Comparison of ENCODE assay signal across 36 cellular contexts in genomic region chr10:3728563-3728962, GRCh38.
"Had no signal": no experiment of that assay in that cellular context is flagged by ENCODE, and none has a peak within 500 bp of the region (broad histone marks: within the 10 kb centered on the region; RNA-seq: fewer than 3 reads in every experiment).

No MANE protein-coding gene starts in this region.

- H3K27me3 ChIP-seq: adrenal gland, body of pancreas, brain microvascular endothelial cell, breast epithelium had no signal

- H3K4me3 ChIP-seq: adrenal gland, body of pancreas, breast epithelium had no signal

- H3K27ac Mint-ChIP-seq: activated B cell treated with CpG ODN at 0.5 μM for 24 hours; activated CD4-positive, alpha-beta memory T cell treated with anti-CD3 and anti-CD28 coated beads for 36 hours; activated CD4-positive, alpha-beta T cell treated with anti-CD3 and anti-CD28 coated beads, Interleukin-2, amount 10 ng/mL, durations not matched to agents 24 days and 14 days; activated CD8-positive, alpha-beta T cell treated with anti-CD3 and anti-CD28 coated beads for 36 hours; activated naive CD4-positive, alpha-beta T cell treated with anti-CD3 and anti-CD28 coated beads for 36 hours; activated naive CD4-positive, alpha-beta T cell treated with anti-CD3 and anti-CD28 coated beads, Interleukin-2, amount 50 U/mL, for 72 hours; activated naive CD8-positive, alpha-beta T cell treated with anti-CD3 and anti-CD28 coated beads for 36 hours; activated T-cell treated with anti-CD3 and anti-CD28 coated beads, Interleukin-2, amount 50 U/mL, for 72 hours; activated T-helper 1 cell treated with anti-CD3 and anti-CD28 coated beads, Interleukin-12 subunit alpha, Interleukin-12 subunit beta, Interleukin-2, Interleukin-4 antibody, amounts not matched to agents 30 ng/mL and 10 ng/mL and 1 ng/mL, durations not matched to agents 14 hours and 24 hours and 36 hours; activated T-helper 17 cell treated with anti-CD3 and anti-CD28 coated beads, Interleukin-2, amount 50 U/mL, for 72 hours; T-helper 1 cell treated with Interleukin-12 subunit alpha and Interleukin-12 subunit beta and Interleukin-4 antibody, amounts not matched to agents 30 μg/mL and 1 μg/mL, for 36 hours; T-helper 2 cell treated with Interferon-gamma antibody and Interleukin-4, amounts not matched to agents 5 μg/mL and 100 μg/mL, for 36 hours had no signal

- FAIRE-seq: astrocyte had no signal

- H3K36me3 Mint-ChIP-seq: activated CD4-positive, alpha-beta memory T cell treated with anti-CD3 and anti-CD28 coated beads for 36 hours; activated naive CD8-positive, alpha-beta T cell treated with anti-CD3 and anti-CD28 coated beads for 36 hours had no signal

- ATAC-seq: activated CD8-positive, alpha-beta T cell treated with anti-CD3 and anti-CD28 coated beads for 36 hours; activated naive CD4-positive, alpha-beta T cell treated with anti-CD3 and anti-CD28 coated beads, Interleukin-2, amount 50 U/mL, for 72 hours; activated T-cell treated with anti-CD3 and anti-CD28 coated beads, Interleukin-2, amount 50 U/mL, for 4 hours; activated T-cell treated with anti-CD3 and anti-CD28 coated beads, Interleukin-2, amount 50 U/mL, for 72 hours; activated T-helper 17 cell treated with anti-CD3 and anti-CD28 coated beads, Interleukin-2, amount 50 U/mL, for 72 hours; body of pancreas had no signal

- H3K9me3 ChIP-seq: adrenal gland, body of pancreas, breast epithelium had no signal

- H3K4me3 Mint-ChIP-seq: activated B cell treated with CpG ODN at 0.5 μM for 24 hours; activated CD4-positive, alpha-beta memory T cell treated with anti-CD3 and anti-CD28 coated beads for 36 hours; activated CD4-positive, alpha-beta T cell treated with anti-CD3 and anti-CD28 coated beads, Interleukin-2, amount 10 ng/mL, durations not matched to agents 24 days and 14 days; activated CD8-positive, alpha-beta T cell treated with anti-CD3 and anti-CD28 coated beads for 36 hours; activated naive CD4-positive, alpha-beta T cell treated with anti-CD3 and anti-CD28 coated beads for 36 hours; activated naive CD8-positive, alpha-beta T cell treated with anti-CD3 and anti-CD28 coated beads for 36 hours; activated T-cell treated with anti-CD3 and anti-CD28 coated beads, Interleukin-2, amount 50 U/mL, for 4 hours; activated T-cell treated with anti-CD3 and anti-CD28 coated beads, Interleukin-2, amount 50 U/mL, for 72 hours; activated T-helper 1 cell treated with anti-CD3 and anti-CD28 coated beads, Interleukin-12 subunit alpha, Interleukin-12 subunit beta, Interleukin-2, Interleukin-4 antibody, amounts not matched to agents 30 ng/mL and 10 ng/mL and 1 ng/mL, durations not matched to agents 14 hours and 24 hours and 36 hours; activated T-helper 17 cell treated with anti-CD3 and anti-CD28 coated beads, Interleukin-2, amount 50 U/mL, for 72 hours; T-helper 1 cell treated with Interleukin-12 subunit alpha and Interleukin-12 subunit beta and Interleukin-4 antibody, amounts not matched to agents 30 μg/mL and 1 μg/mL, for 36 hours; T-helper 2 cell treated with Interferon-gamma antibody and Interleukin-4, amounts not matched to agents 5 μg/mL and 100 μg/mL, for 36 hours had no signal

- H3K9me3 Mint-ChIP-seq: activated T-helper 17 cell treated with anti-CD3 and anti-CD28 coated beads, Interleukin-2, amount 50 U/mL, for 72 hours had no signal

- H3K36me3 ChIP-seq: adrenal gland, brain microvascular endothelial cell, breast epithelium had no signal

- H3K4me1 ChIP-seq: adrenal gland, body of pancreas, breast epithelium had no signal

- H3K4me1 Mint-ChIP-seq: activated B cell treated with CpG ODN at 0.5 μM for 24 hours; activated T-helper 17 cell treated with anti-CD3 and anti-CD28 coated beads, Interleukin-2, amount 50 U/mL, for 72 hours had no signal

- DNase-seq: activated B cell treated with CpG ODN at 0.5 μM for 24 hours; activated CD4-positive, alpha-beta memory T cell treated with anti-CD3 and anti-CD28 coated beads for 36 hours; activated CD4-positive, alpha-beta T cell treated with anti-CD3 and anti-CD28 coated beads for 4 hours; activated CD4-positive, alpha-beta T cell treated with anti-CD3 and anti-CD28 coated beads, Interleukin-2, amount 10 ng/mL, durations not matched to agents 24 days and 14 days; activated CD4-positive, alpha-beta T cell treated with anti-CD3 and anti-CD28 coated beads, Interleukin-2, amount 50 U/mL, for 1 hour; activated CD4-positive, alpha-beta T cell treated with anti-CD3 and anti-CD28 coated beads, Interleukin-2, amount 50 U/mL, for 4 hours; activated CD4-positive, CD25-positive, alpha-beta regulatory T cell treated with anti-CD3 and anti-CD28 coated beads, Interleukin-2, amount 50 U/mL, for 72 hours; activated CD8-positive, alpha-beta memory T cell treated with anti-CD3 and anti-CD28 coated beads, Interleukin-2, amount 50 U/mL, for 4 hours; activated CD8-positive, alpha-beta T cell treated with anti-CD3 and anti-CD28 coated beads for 36 hours; activated effector memory CD4-positive, alpha-beta T cell treated with anti-CD3 and anti-CD28 coated beads, Interleukin-2, amount 50 U/mL, for 16 hours; activated gamma-delta T cell treated with Interleukin-2 at 50 U/mL for 16 hours; activated naive CD4-positive, alpha-beta T cell; activated naive CD4-positive, alpha-beta T cell treated with anti-CD3 and anti-CD28 coated beads for 36 hours; activated naive CD4-positive, alpha-beta T cell treated with anti-CD3 and anti-CD28 coated beads, Interleukin-2, amount 50 U/mL, for 16 hours; activated naive CD8-positive, alpha-beta T cell treated with anti-CD3 and anti-CD28 coated beads for 36 hours; activated T-cell treated with anti-CD3 and anti-CD28 coated beads for 4 hours; activated T-cell treated with anti-CD3 and anti-CD28 coated beads, Interleukin-2, amount 50 U/mL, for 1 hour; activated T-cell treated with anti-CD3 and anti-CD28 coated beads, Interleukin-2, amount 50 U/mL, for 4 hours; activated T-cell treated with anti-CD3 and anti-CD28 coated beads, Interleukin-2, amount 50 U/mL, for 72 hours; adrenal gland; amniotic stem cell; aorta; body of pancreas; brain microvascular endothelial cell; central memory CD4-positive, alpha-beta T cell; T-helper 1 cell; T-helper 2 cell; T-helper 9 cell had no signal

- H3K27me3 Mint-ChIP-seq: activated CD4-positive, alpha-beta memory T cell treated with anti-CD3 and anti-CD28 coated beads for 36 hours; activated CD8-positive, alpha-beta T cell treated with anti-CD3 and anti-CD28 coated beads for 36 hours; activated T-helper 17 cell treated with anti-CD3 and anti-CD28 coated beads, Interleukin-2, amount 50 U/mL, for 72 hours had no signal

- H3K27ac ChIP-seq: adrenal gland, body of pancreas, brain microvascular endothelial cell, breast epithelium, VCaP had no signal
